In the genomic region with DNA sequence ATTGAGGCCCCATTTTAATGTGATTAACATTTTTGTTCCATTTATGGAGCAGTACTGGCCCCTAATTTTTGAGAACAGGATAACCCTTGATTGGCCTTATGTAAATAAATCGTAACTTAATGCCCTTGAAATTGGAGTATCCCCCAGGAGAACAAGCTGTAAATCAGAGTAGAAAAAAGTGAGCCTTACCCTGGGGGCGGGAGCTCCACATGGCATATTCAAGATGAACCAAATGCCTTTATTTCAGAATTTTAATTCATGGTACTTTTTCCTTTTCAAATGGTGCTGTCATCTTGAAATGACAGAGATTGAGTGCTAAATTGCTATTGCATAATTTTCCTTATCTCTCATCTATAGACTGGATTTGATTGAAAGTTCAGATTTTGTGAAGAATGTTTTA, we compare ENCODE assay signal across 17 cellular contexts.
A peak's percentile ranks its signal among the peaks of the same experiment; 100 is the strongest.
DNase-seq lines count a peak whose midpoint lies in the region; ATAC-seq and TF ChIP-seq lines count a peak whose summit lies in the region.
"Had no signal": no experiment of that assay in that cellular context is flagged by ENCODE, and none has a peak within 500 bp of the region (broad histone marks: within the 10 kb centered on the region; RNA-seq: fewer than 3 reads in every experiment).

No MANE protein-coding gene starts in this region.

- H3K4me1 ChIP-seq in HEK293 (ENCODE audit: control insufficient read depth, insufficient read depth, low read length) = peaks cover 7% of the 10 kb centered on the region; the same call in 1 of the 2 replicates
- no peaks in the 10 kb centered on the region for H3K4me1 ChIP-seq in heart left ventricle
- no peaks in the 10 kb centered on the region for H3K4me1 ChIP-seq in breast epithelium
- H3K4me1 ChIP-seq: SJCRH30 had no signal

- DNase-seq in DMS 273 (lab: John Stamatoyannopoulos, UW; ENCODE audit: unreplicated experiment) (peak; percentile 39), DMS 273 treated with DMSO at 0.1 percent for 48 hours (lab: John Stamatoyannopoulos, UW) (no peak), NCI-H2171 treated with DMSO at 0.1 percent for 48 hours (lab: John Stamatoyannopoulos, UW) (peak; percentile 95), left kidney (ENCODE audit: low read depth, low spot score) (peak; percentile 82), heart left ventricle (no peak), breast epithelium (ENCODE audit: low spot score in 2 of 2) (no peak)
- DNase-seq in activated CD8-positive, alpha-beta memory T cell treated with anti-CD3 and anti-CD28 coated beads, Interleukin-2, amount 10 ng/mL, durations not matched to agents 7 days and 5 days = no peak
- DNase-seq: CD4-positive, CD25-positive, alpha-beta regulatory T cell; DMS79; NCI-H1694; NCI-H510A had no signal

- H3K27me3 ChIP-seq in heart left ventricle = no peaks in the 10 kb centered on the region
- no peaks in the 10 kb centered on the region for H3K27me3 ChIP-seq in breast epithelium
- H3K27me3 ChIP-seq: SJCRH30 had no signal

- TF ChIP-seq CTCF in HEK293 (tag by site-specific recombination; IDR thresholded peaks at IDR 0.05) = no peak
- TF ChIP-seq CTCF in heart left ventricle (IDR thresholded peaks at IDR 0.05) = no peak
- TF ChIP-seq CTCF in breast epithelium (IDR thresholded peaks at IDR 0.05) = no peak

- H3K36me3 ChIP-seq in HEK293 (ENCODE audit: control insufficient read depth in 2 of 2, insufficient read depth in 1 of 2, low read length in 2 of 2) (no peaks in the 10 kb centered on the region), heart left ventricle (no peaks in the 10 kb centered on the region), breast epithelium (no peaks in the 10 kb centered on the region)
- H3K36me3 ChIP-seq: SJCRH30 had no signal

- no peak overlapping the region for H3K4me3 ChIP-seq in HEK293 (ENCODE audit: low read depth, low read length)
- no peak overlapping the region for H3K4me3 ChIP-seq in heart left ventricle
- no peak overlapping the region for H3K4me3 ChIP-seq in breast epithelium
- H3K4me3 ChIP-seq: SJCRH30 had no signal

- no peaks in the 10 kb centered on the region for H3K27me3 Mint-ChIP-seq in activated CD8-positive, alpha-beta memory T cell treated with anti-CD3 and anti-CD28 coated beads, Interleukin-2, amount 10 ng/mL, durations not matched to agents 7 days and 5 days
- H3K27me3 Mint-ChIP-seq: B cell; CD4-positive, CD25-positive, alpha-beta regulatory T cell had no signal

- H3K27ac ChIP-seq in HEK293 (ENCODE audit: extremely low read depth, low read depth, low read length) = no peak overlapping the region
- no peak overlapping the region for H3K27ac ChIP-seq in heart left ventricle
- no peak overlapping the region for H3K27ac ChIP-seq in breast epithelium
- H3K27ac ChIP-seq: 22Rv1, RWPE1, SJCRH30 had no signal

- no peak for ATAC-seq in heart left ventricle
- no peak for ATAC-seq in activated CD8-positive, alpha-beta memory T cell treated with anti-CD3 and anti-CD28 coated beads, Interleukin-2, amount 10 ng/mL, durations not matched to agents 7 days and 5 days
- ATAC-seq: HCT116 had no signal

- TF ChIP-seq POLR2A in heart left ventricle (IDR thresholded peaks at IDR 0.05) (no peak), breast epithelium (IDR thresholded peaks at IDR 0.05) (no peak)

- 73 to 82% (median 79%) methylated on average over 2 of the region's 2 CpGs for WGBS in heart left ventricle, 4 donors

- intact Hi-C loops in heart left ventricle (cut with DNase I) (no loop called here), breast epithelium (cut with DNase I; ENCODE audit: low total_unique reads) (no loop called here)

- POLR2A ChIA-PET in HEK293 (lab: Yijun Ruan, JAX) = no interaction called here

- H3K36me3 Mint-ChIP-seq in activated CD8-positive, alpha-beta memory T cell treated with anti-CD3 and anti-CD28 coated beads, Interleukin-2, amount 10 ng/mL, durations not matched to agents 7 days and 5 days = no peaks in the 10 kb centered on the region
- H3K36me3 Mint-ChIP-seq: CD4-positive, CD25-positive, alpha-beta regulatory T cell had no signal

- H3K27ac Mint-ChIP-seq in activated CD8-positive, alpha-beta memory T cell treated with anti-CD3 and anti-CD28 coated beads, Interleukin-2, amount 10 ng/mL, durations not matched to agents 7 days and 5 days = no peak overlapping the region
- H3K27ac Mint-ChIP-seq: B cell; CD4-positive, CD25-positive, alpha-beta regulatory T cell had no signal

- no peaks in the 10 kb centered on the region for H3K4me1 Mint-ChIP-seq in activated CD8-positive, alpha-beta memory T cell treated with anti-CD3 and anti-CD28 coated beads, Interleukin-2, amount 10 ng/mL, durations not matched to agents 7 days and 5 days
- H3K4me1 Mint-ChIP-seq: B cell; CD4-positive, CD25-positive, alpha-beta regulatory T cell had no signal

- H3K4me3 Mint-ChIP-seq in activated CD8-positive, alpha-beta memory T cell treated with anti-CD3 and anti-CD28 coated beads, Interleukin-2, amount 10 ng/mL, durations not matched to agents 7 days and 5 days = no peak overlapping the region
- H3K4me3 Mint-ChIP-seq: B cell; CD4-positive, CD25-positive, alpha-beta regulatory T cell had no signal

- CTCF ChIA-PET in HEK293 (lab: Yijun Ruan, JAX) = no interaction called here
- CTCF ChIA-PET in activated CD8-positive, alpha-beta memory T cell treated with anti-CD3 and anti-CD28 coated beads, Interleukin-2, amount 10 ng/mL, durations not matched to agents 7 days and 5 days (lab: Charles Lee) = no interaction called here

- peaks cover 3% of the 10 kb centered on the region for H3K9me3 Mint-ChIP-seq in activated CD8-positive, alpha-beta memory T cell treated with anti-CD3 and anti-CD28 coated beads, Interleukin-2, amount 10 ng/mL, durations not matched to agents 7 days and 5 days (ENCODE audit: low read depth)

- H3K9me3 ChIP-seq in HEK293 (ENCODE audit: control insufficient read depth, insufficient read depth, low read depth, low read length) (no peaks in the 10 kb centered on the region), heart left ventricle (no peaks in the 10 kb centered on the region), breast epithelium (no peaks in the 10 kb centered on the region)
- H3K9me3 ChIP-seq: SJCRH30 had no signal

TF ChIP-seq in HEK293, 187 proteins besides CTCF, POLR2A, EP300 and RAD21:
- TF ChIP-seq ZBTB48 (tag by site-specific recombination; IDR thresholded peaks at IDR 0.05) = no peak
- no peak for TF ChIP-seq BCL11B (tag by site-specific recombination; IDR thresholded peaks at IDR 0.05; ENCODE audit: low read depth)
- TF ChIP-seq ZNF76 (tag by site-specific recombination; IDR thresholded peaks at IDR 0.05; ENCODE audit: borderline replicate concordance, low read depth) = no peak
- TF ChIP-seq GLIS1 (tag by site-specific recombination; IDR thresholded peaks at IDR 0.05) = 0 out of 2 replicates have a peak, but pooled peaks have one; percentile 16
- peak; percentile 74 for TF ChIP-seq TCF7L2 (IDR thresholded peaks at IDR 0.05; ENCODE audit: borderline replicate concordance, low read depth, low read length)
- TF ChIP-seq ZBTB8A (tag by site-specific recombination; IDR thresholded peaks at IDR 0.05) = no peak
- TF ChIP-seq ZSCAN23 (tag by site-specific recombination; IDR thresholded peaks at IDR 0.05) = no peak
- no peak for TF ChIP-seq ZNF544 (tag by site-specific recombination; IDR thresholded peaks at IDR 0.05)
- TF ChIP-seq FEZF1 (tag by site-specific recombination; IDR thresholded peaks at IDR 0.05) = peak; percentile 23
- TF ChIP-seq AEBP2 (tag by site-specific recombination; IDR thresholded peaks at IDR 0.05; ENCODE audit: borderline replicate concordance) = no peak
- TF ChIP-seq WT1 (tag by site-specific recombination; IDR thresholded peaks at IDR 0.05) = peak; percentile 52; the same call in 1 of the 2 replicates
- TF ChIP-seq ZNF843 (tag by site-specific recombination; IDR thresholded peaks at IDR 0.05) = peak; percentile 43; the same call in 1 of the 2 replicates
- no peak for TF ChIP-seq ZSCAN16 (tag by site-specific recombination; IDR thresholded peaks at IDR 0.05)
- TF ChIP-seq ZNF138 (tag by site-specific recombination; IDR thresholded peaks at IDR 0.05; ENCODE audit: borderline replicate concordance) = no peak
- TF ChIP-seq, protein P1, sequence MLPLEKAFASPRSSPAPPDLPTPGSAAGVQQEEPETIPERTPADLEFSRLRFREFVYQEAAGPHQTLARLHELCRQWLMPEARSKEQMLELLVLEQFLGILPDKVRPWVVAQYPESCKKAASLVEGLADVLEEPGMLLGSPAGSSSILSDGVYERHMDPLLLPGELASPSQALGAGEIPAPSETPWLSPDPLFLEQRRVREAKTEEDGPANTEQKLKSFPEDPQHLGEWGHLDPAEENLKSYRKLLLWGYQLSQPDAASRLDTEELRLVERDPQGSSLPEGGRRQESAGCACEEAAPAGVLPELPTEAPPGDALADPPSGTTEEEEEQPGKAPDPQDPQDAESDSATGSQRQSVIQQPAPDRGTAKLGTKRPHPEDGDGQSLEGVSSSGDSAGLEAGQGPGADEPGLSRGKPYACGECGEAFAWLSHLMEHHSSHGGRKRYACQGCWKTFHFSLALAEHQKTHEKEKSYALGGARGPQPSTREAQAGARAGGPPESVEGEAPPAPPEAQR (tag by site-specific recombination; IDR thresholded peaks at IDR 0.05) = no peak
TF ChIP-seq in HEK293: peak in this region for 5.

Comparison
In these comparisons a context has a peak if more than half of its experiments do, and no peak if none do; other contexts are left out.
1. DNase-seq: peak in DMS 273 (single experiment), NCI-H2171 treated with DMSO at 0.1 percent for 48 hours (single experiment) and left kidney (single experiment); none in DMS 273 treated with DMSO at 0.1 percent for 48 hours (single experiment), heart left ventricle (0 of 5), activated CD8-positive, alpha-beta memory T cell treated with anti-CD3 and anti-CD28 coated beads, Interleukin-2, amount 10 ng/mL, durations not matched to agents 7 days and 5 days (single experiment) and breast epithelium (0 of 2).